Comparison of ENCODE assay signal across 33 cellular contexts in genomic region chr10:62390497-62391176, GRCh38. TPM values are rescaled to one million over a fixed set of nuclear protein-coding genes. Genes with fewer than 3 reads are reported as not detected.
A peak's percentile ranks its signal among the peaks of the same experiment; 100 is the strongest.
DNase-seq lines count a peak whose midpoint lies in the region; ATAC-seq, FAIRE-seq and TF ChIP-seq lines count a peak whose summit lies in the region.
"Had no signal": no experiment of that assay in that cellular context is flagged by ENCODE, and none has a peak within 500 bp of the region (broad histone marks: within the 10 kb centered on the region; RNA-seq: fewer than 3 reads in every experiment).

No MANE protein-coding gene starts in this region.

- H3K9me3 ChIP-seq in pancreas, result no peaks in the 10 kb centered on the region
- H3K9me3 ChIP-seq in thyroid gland, result no peaks in the 10 kb centered on the region
- H3K9me3 ChIP-seq: BLaER1, colonic mucosa, neutrophil, thoracic aorta, uterus had no signal

- no peak for ATAC-seq in pancreas
- ATAC-seq in HG03432 (IDR thresholded peaks at IDR 0.05; ENCODE audit: unreplicated experiment), result no peak
- ATAC-seq: left ventricle myocardium superior; right cardiac atrium; Right ventricle myocardium inferior; stimulated activated naive CD8-positive, alpha-beta T cell treated with anti-CD3 and anti-CD28 coated beads, Interleukin-15, amount 100 ng/mL, for 72 hours had no signal

- no peaks in the 10 kb centered on the region for H3K27me3 ChIP-seq in brain microvascular endothelial cell (replicated peaks)
- H3K27me3 ChIP-seq in pancreas, result no peaks in the 10 kb centered on the region
- no peaks in the 10 kb centered on the region for H3K27me3 ChIP-seq in thyroid gland
- H3K27me3 ChIP-seq: BLaER1, colonic mucosa, neutrophil, uterus had no signal

- no peaks in the 10 kb centered on the region for H3K36me3 ChIP-seq in brain microvascular endothelial cell (replicated peaks)
- no peaks in the 10 kb centered on the region for H3K36me3 ChIP-seq in pancreas
- no peaks in the 10 kb centered on the region for H3K36me3 ChIP-seq in thyroid gland
- H3K36me3 ChIP-seq: BLaER1, colonic mucosa, neutrophil, uterus had no signal

- H3K4me3 ChIP-seq in brain microvascular endothelial cell (ENCODE audit: low read depth, low read length), result no peak overlapping the region
- H3K4me3 ChIP-seq in pancreas, result no peak overlapping the region
- no peak overlapping the region for H3K4me3 ChIP-seq in thyroid gland (replicated peaks in 1 of 3)
- H3K4me3 ChIP-seq: BLaER1, colonic mucosa, thoracic aorta, uterus had no signal

- DNase-seq in EL (peak; percentile 50), HTR-8/SVneo (ENCODE audit: insufficient read length, low spot score) (no peak), brain microvascular endothelial cell (peak; percentile 57), pancreas (no peak), erythroblast (lab: John Stamatoyannopoulos, UW) (no peak), thyroid gland (no peak)
- DNase-seq: activated CD4-positive, alpha-beta T cell treated with anti-CD3 and anti-CD28 coated beads, Interleukin-2, amount 50 U/mL, for 48 hours; activated CD4-positive, CD25-positive, alpha-beta regulatory T cell treated with anti-CD3 and anti-CD28 coated beads, Interleukin-2, amount 50 U/mL, for 72 hours; activated naive CD4-positive, alpha-beta T cell treated with anti-CD3 and anti-CD28 coated beads, Interleukin-2, amount 50 U/mL, for 16 hours; colonic mucosa; effector CD8-positive, alpha-beta T cell; GF-D8; glutamatergic neuron; KG1; left ventricle myocardium superior; NCI-H1092 treated with DMSO at 0.1 percent for 48 hours; NCI-H187 treated with DMSO at 0.1 percent for 48 hours; NCI-H2171 treated with DMSO at 0.1 percent for 48 hours; NCI-H524 treated with DMSO at 0.1 percent for 48 hours; NK-92 treated with Interleukin-12 subunit alpha and Interleukin-12 subunit beta, amount 100 ng/mL, for 24 hours; right cardiac atrium; stimulated activated CD8-positive, alpha-beta memory T cell treated with anti-CD3 and anti-CD28 coated beads, Interleukin-4, amount 100 ng/mL, for 48 hours; stimulated activated naive CD8-positive, alpha-beta T cell treated with anti-CD3 and anti-CD28 coated beads, Interleukin-15, amount 100 ng/mL, for 72 hours; uterus had no signal

- H3K27ac ChIP-seq in brain microvascular endothelial cell, result no peak overlapping the region
- no peak overlapping the region for H3K27ac ChIP-seq in pancreas
- no peak overlapping the region for H3K27ac ChIP-seq in thyroid gland
- H3K27ac ChIP-seq: BLaER1, colonic mucosa, neutrophil, thoracic aorta, uterus had no signal

- H3K4me1 ChIP-seq in pancreas, result no peaks in the 10 kb centered on the region
- no peaks in the 10 kb centered on the region for H3K4me1 ChIP-seq in thyroid gland
- H3K4me1 ChIP-seq: colonic mucosa, uterus had no signal

- 77 to 86% methylated on average over 2 of the region's 2 CpGs for WGBS in pancreas, 2 donors
- 95 to 97% methylated on average over 2 of the region's 2 CpGs for WGBS in thyroid gland, 2 donors

- FAIRE-seq in HTR-8/SVneo (lab: Jason Lieb, UNC) (peak; percentile 9), pancreas (lab: Jason Lieb, UNC) (peak; percentile 20)
- FAIRE-seq: keratinocyte had no signal

- TF ChIP-seq POLR2A in erythroblast (IDR thresholded peaks at IDR 0.05; ENCODE audit: low read length), result no peak
- TF ChIP-seq POLR2A in thyroid gland (IDR thresholded peaks at IDR 0.05), result no peak

- intact Hi-C loops in pancreas (cut with DNase I) (no loop called here), thyroid gland (cut with DNase I) (no loop called here)

- in situ Hi-C loops in brain microvascular endothelial cell (cut with HindIII; ENCODE audit: low pct_ligation_motif_present, low sequenced_read_pairs), result no loop called here

- no peak for TF ChIP-seq CTCF in brain microvascular endothelial cell (IDR thresholded peaks at IDR 0.05; ENCODE audit: low read depth, low read length, missing control alignments)
- TF ChIP-seq CTCF in pancreas (IDR thresholded peaks at IDR 0.05), result no peak
- no peak for TF ChIP-seq CTCF in thyroid gland (IDR thresholded peaks at IDR 0.05)

RNA-seq across cellular contexts. Expression of gene ZNF365, which starts 16.5 kb away (rescaled TPM):
- total RNA-seq in pancreas (under 1 TPM; 0.08 to 0.89 (median 0.20) TPM), thyroid gland (1 to 10 TPM in 1 of 4 donors, under 1 TPM in 1, not detected in 2; 0.63 to 1.2 TPM)
- polyA plus RNA-seq in pancreas, result 1 to 10 TPM in 1 of 2 donors, under 1 TPM in 1; 0.53 to 1.6 TPM
- total RNA-seq: activated T-helper 2 cell treated with anti-CD3 and anti-CD28 coated beads, Interferon-gamma antibody, Interleukin-2, Interleukin-4, amounts not matched to agents 10 μg/mL and 5 μg/mL and 100 μg/mL, durations not matched to agents 14 hours and 24 hours and 36 hours; left ventricle myocardium superior; mesothelial cell of epicardium; Right ventricle myocardium inferior; T-helper 2 cell treated with Interferon-gamma antibody and Interleukin-4, amounts not matched to agents 100 ng/mL and 5 ng/mL, for 36 hours had no signal

Comparison
In these comparisons a context has a peak if more than half of its experiments do, and no peak if none do; other contexts are left out.
1. DNase-seq: peak in EL (single experiment) and brain microvascular endothelial cell (single experiment); none in HTR-8/SVneo (single experiment), pancreas (0 of 6), erythroblast (0 of 2) and thyroid gland (0 of 2).